ENCODE assay signal across 13 cellular contexts in the genomic region with DNA sequence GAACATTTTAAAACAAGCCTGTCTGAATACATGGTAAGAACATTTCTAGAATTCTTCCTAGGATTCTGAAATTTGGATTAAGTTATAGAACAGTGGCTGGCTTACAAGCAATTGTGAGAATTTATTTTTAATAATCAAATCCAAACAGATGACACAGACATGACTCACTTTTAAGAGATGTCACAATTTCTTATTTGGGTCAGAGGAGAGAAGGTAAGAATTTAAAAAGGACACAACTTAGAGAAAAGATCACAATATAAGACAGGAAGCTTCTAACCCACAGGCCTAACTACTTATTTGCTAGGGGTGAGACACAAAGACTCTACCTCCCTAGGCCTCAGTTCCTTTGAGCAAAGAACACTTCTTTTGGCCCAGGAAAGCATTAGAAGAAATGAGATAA. TPM values are rescaled to one million over a fixed set of nuclear protein-coding genes. Genes with fewer than 3 reads are reported as not detected.
DNase-seq lines count a peak whose midpoint lies in the region; ATAC-seq and TF ChIP-seq lines count a peak whose summit lies in the region.
"Had no signal": no experiment of that assay in that cellular context is flagged by ENCODE, and none has a peak within 500 bp of the region (broad histone marks: within the 10 kb centered on the region; RNA-seq: fewer than 3 reads in every experiment).

No MANE protein-coding gene starts in this region.

- POLR2A ChIA-PET in RWPE1 (lab: Yijun Ruan, JAX; ENCODE audit: low non-redundant PET), result interaction anchor here (0.6 kb wide), 1 partner anchor 1597 kb away, joined by 5 read pairs; no protein-coding TSS in a partner anchor
- POLR2A ChIA-PET in naive thymus-derived CD8-positive, alpha-beta T cell (lab: Charles Lee), result no interaction called here

- no peaks in the 10 kb centered on the region for H3K27me3 Mint-ChIP-seq in naive thymus-derived CD8-positive, alpha-beta T cell

- CTCF ChIA-PET in RWPE1 (lab: Yijun Ruan, JAX), result interaction anchor here (0.6 kb wide), 1 partner anchor 12 kb away, joined by 3 read pairs; no protein-coding TSS in a partner anchor

- no peak for ATAC-seq in naive thymus-derived CD8-positive, alpha-beta T cell
- ATAC-seq in GM18498 (IDR thresholded peaks at IDR 0.05; ENCODE audit: unreplicated experiment), result no peak
- ATAC-seq in HG02884 (IDR thresholded peaks at IDR 0.05; ENCODE audit: unreplicated experiment), result no peak
- ATAC-seq: activated naive CD4-positive, alpha-beta T cell treated with anti-CD3 and anti-CD28 coated beads, Interleukin-2, amount 50 U/mL, for 72 hours had no signal

- DNase-seq in ELR (ENCODE audit: low read depth) (peak; percentile 64), RWPE1 (ENCODE audit: low spot score) (peak; percentile 23), 8988T (no peak)
- peak; percentile 16 for DNase-seq in central memory CD4-positive, alpha-beta T cell
- DNase-seq in naive thymus-derived CD8-positive, alpha-beta T cell, result no peak
- DNase-seq: islet precursor cell, KG1 had no signal

- peak overlapping the region in 1 of 10 donors; percentile 43 for H3K4me3 Mint-ChIP-seq in naive thymus-derived CD8-positive, alpha-beta T cell
- H3K4me3 Mint-ChIP-seq: nephron had no signal

- H3K27ac ChIP-seq in RWPE1, result no peak overlapping the region
- H3K27ac ChIP-seq: epithelial cell of prostate, VCaP had no signal

- TF ChIP-seq CTCF in RWPE1 (conservative IDR thresholded peaks at IDR 0.05; ENCODE audit: low read depth), result no peak

- peaks cover 12 to 91% (median 19%) of the 10 kb centered on the region in 3 donors for H3K36me3 Mint-ChIP-seq in naive thymus-derived CD8-positive, alpha-beta T cell

- no peaks in the 10 kb centered on the region for H3K9me3 Mint-ChIP-seq in naive thymus-derived CD8-positive, alpha-beta T cell
- H3K9me3 Mint-ChIP-seq: activated naive CD4-positive, alpha-beta T cell treated with anti-CD3 and anti-CD28 coated beads, Interleukin-2, amount 50 U/mL, for 72 hours; nephron had no signal

- H3K27ac Mint-ChIP-seq in naive thymus-derived CD8-positive, alpha-beta T cell, result peak overlapping the region in 8 of 10 donors; percentile 26 to 90 (median 58)
- H3K27ac Mint-ChIP-seq: nephron had no signal

- peaks cover 12 to 28% (median 22%) of the 10 kb centered on the region in 4 donors for H3K4me1 Mint-ChIP-seq in naive thymus-derived CD8-positive, alpha-beta T cell
- H3K4me1 Mint-ChIP-seq: nephron had no signal

RNA-seq across cellular contexts. Expression of a gene that starts 32.7 kb away (rescaled TPM):
- 10 to 100 TPM; 89.2 to 91.2 TPM for total RNA-seq in naive thymus-derived CD8-positive, alpha-beta T cell
- 1 to 10 TPM; 3.5 to 7.5 (median 3.7) TPM for polyA plus RNA-seq in naive thymus-derived CD8-positive, alpha-beta T cell

RNA-seq across cellular contexts. Expression of a gene that starts 32.8 kb away (rescaled TPM):
- 10 to 100 TPM; 11.1 to 13.0 TPM for total RNA-seq in naive thymus-derived CD8-positive, alpha-beta T cell
- polyA plus RNA-seq in naive thymus-derived CD8-positive, alpha-beta T cell, result 10 to 100 TPM; 13.7 to 17.3 (median 17.1) TPM

Comparison
In these comparisons a context has a peak if more than half of its experiments do, and no peak if none do; other contexts are left out.
1. DNase-seq: peak in ELR (single experiment), RWPE1 (single experiment) and central memory CD4-positive, alpha-beta T cell (single experiment); none in naive thymus-derived CD8-positive, alpha-beta T cell (0 of 10) and 8988T (single experiment).